15 cellular contexts compared by ENCODE assay signal in the genomic region with DNA sequence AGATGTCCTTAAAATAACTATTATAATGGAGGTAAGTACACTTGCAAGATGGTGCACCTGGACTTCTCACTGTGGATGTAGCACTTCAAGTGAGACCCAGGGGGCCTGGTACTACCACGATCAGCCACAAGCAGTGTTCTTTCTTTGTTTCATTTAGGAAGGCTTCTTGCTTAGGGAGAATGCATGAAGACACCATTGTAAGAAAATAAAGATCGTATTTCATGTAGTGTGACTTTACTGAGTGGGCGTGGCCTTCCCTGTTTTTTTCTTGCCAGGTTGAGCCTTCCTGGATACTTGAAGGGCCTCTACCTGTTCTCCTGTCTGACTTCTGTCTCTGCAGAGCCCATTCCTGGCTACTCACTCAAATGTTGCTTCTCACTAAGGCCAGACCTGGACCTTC.
"Had no signal": no experiment of that assay in that cellular context is flagged by ENCODE, and none has a peak within 500 bp of the region (broad histone marks: within the 10 kb centered on the region; RNA-seq: fewer than 3 reads in every experiment).

No MANE protein-coding gene starts in this region.

- H3K4me3 ChIP-seq: breast epithelium, left lung, upper lobe of left lung had no signal

- H3K4me1 ChIP-seq: breast epithelium, left lung, upper lobe of left lung had no signal

- DNase-seq: activated CD4-positive, alpha-beta T cell treated with anti-CD3 and anti-CD28 coated beads for 36 hours; activated CD8-positive, alpha-beta memory T cell treated with anti-CD3 and anti-CD28 coated beads, Interleukin-2, amount 50 U/mL, for 48 hours; activated CD8-positive, alpha-beta T cell treated with anti-CD3 and anti-CD28 coated beads, Interleukin-2, amount 10 ng/mL, durations not matched to agents 7 days and 5 days; activated naive CD8-positive, alpha-beta T cell treated with anti-CD3 and anti-CD28 coated beads, Interleukin-2, amount 10 ng/mL, durations not matched to agents 7 days and 5 days; anterior cingulate cortex; islet precursor cell; left lung; nephron progenitor cell; stimulated activated CD4-positive, alpha-beta T cell treated with anti-CD3 and anti-CD28 coated beads, Interleukin-12 subunit alpha, Interleukin-12 subunit beta, amount 100 ng/mL, for 4 hours; stimulated activated naive CD4-positive, alpha-beta T cell treated with Interleukin-2 at 50 U/mL for 16 hours; upper lobe of left lung had no signal

- H3K9me3 Mint-ChIP-seq: nephron progenitor cell had no signal

- H3K9me3 ChIP-seq: breast epithelium, left lung, upper lobe of left lung had no signal

- H3K27me3 Mint-ChIP-seq: activated CD4-positive, alpha-beta T cell treated with anti-CD3 and anti-CD28 coated beads for 36 hours; activated naive CD8-positive, alpha-beta T cell treated with anti-CD3 and anti-CD28 coated beads, Interleukin-2, amount 10 ng/mL, durations not matched to agents 7 days and 5 days; memory B cell had no signal

- H3K27ac ChIP-seq: breast epithelium, left lung, upper lobe of left lung had no signal

- H3K36me3 ChIP-seq: breast epithelium, left lung, upper lobe of left lung had no signal

- H3K27ac Mint-ChIP-seq: activated CD4-positive, alpha-beta T cell treated with anti-CD3 and anti-CD28 coated beads for 36 hours; activated CD8-positive, alpha-beta T cell treated with anti-CD3 and anti-CD28 coated beads, Interleukin-2, amount 10 ng/mL, durations not matched to agents 7 days and 5 days; activated naive CD8-positive, alpha-beta T cell treated with anti-CD3 and anti-CD28 coated beads, Interleukin-2, amount 10 ng/mL, durations not matched to agents 7 days and 5 days; memory B cell; nephron progenitor cell; T-helper 2 cell treated with Interferon-gamma antibody and Interleukin-4, amounts not matched to agents 5 μg/mL and 100 μg/mL, for 36 hours had no signal

- H3K27me3 ChIP-seq: breast epithelium, left lung, upper lobe of left lung had no signal

- ATAC-seq: activated CD4-positive, alpha-beta T cell treated with anti-CD3 and anti-CD28 coated beads for 36 hours; activated CD8-positive, alpha-beta T cell treated with anti-CD3 and anti-CD28 coated beads, Interleukin-2, amount 10 ng/mL, durations not matched to agents 7 days and 5 days; esophagus mucosa; left lung had no signal

- H3K36me3 Mint-ChIP-seq: activated naive CD8-positive, alpha-beta T cell treated with anti-CD3 and anti-CD28 coated beads, Interleukin-2, amount 10 ng/mL, durations not matched to agents 7 days and 5 days; memory B cell had no signal

- H3K4me1 Mint-ChIP-seq: activated CD4-positive, alpha-beta T cell treated with anti-CD3 and anti-CD28 coated beads for 36 hours; activated naive CD8-positive, alpha-beta T cell treated with anti-CD3 and anti-CD28 coated beads, Interleukin-2, amount 10 ng/mL, durations not matched to agents 7 days and 5 days; memory B cell had no signal

- H3K4me3 Mint-ChIP-seq: activated CD4-positive, alpha-beta T cell treated with anti-CD3 and anti-CD28 coated beads for 36 hours; activated CD8-positive, alpha-beta T cell treated with anti-CD3 and anti-CD28 coated beads, Interleukin-2, amount 10 ng/mL, durations not matched to agents 7 days and 5 days; activated naive CD8-positive, alpha-beta T cell treated with anti-CD3 and anti-CD28 coated beads, Interleukin-2, amount 10 ng/mL, durations not matched to agents 7 days and 5 days; memory B cell; nephron progenitor cell; T-helper 2 cell treated with Interferon-gamma antibody and Interleukin-4, amounts not matched to agents 5 μg/mL and 100 μg/mL, for 36 hours had no signal
